ENCODE assay signal across 1 cellular context in genomic region chr1:43976890-43977289, GRCh38.
TF ChIP-seq lines count a peak whose summit lies in the region.

No MANE protein-coding gene starts in this region.

TF ChIP-seq in K562, 482 proteins besides CTCF, POLR2A, EP300 and RAD21:
- TF ChIP-seq NRF1 (conservative IDR thresholded peaks at IDR 0.05 in 1 of 2, IDR thresholded peaks at IDR 0.05 in 1 of 2) (no peak), ZNF668 (CRISPR knock-in tag; IDR thresholded peaks at IDR 0.05) (no peak), RBFOX2 (IDR thresholded peaks at IDR 0.05; ENCODE audit: low read depth, low read length) (peak; percentile 39; the same call in 1 of the 2 replicates)
